Comparison of ENCODE assay signal across 30 cellular contexts in genomic region chr3:32326791-32327190, GRCh38.
"Had no signal": no experiment of that assay in that cellular context is flagged by ENCODE, and none has a peak within 500 bp of the region (broad histone marks: within the 10 kb centered on the region; RNA-seq: fewer than 3 reads in every experiment).

No MANE protein-coding gene starts in this region.

- ATAC-seq: activated naive CD4-positive, alpha-beta T cell treated with anti-CD3 and anti-CD28 coated beads, Interleukin-2, amount 50 U/mL, for 72 hours; activated T-cell treated with anti-CD3 and anti-CD28 coated beads, Interleukin-2, amount 50 U/mL, for 72 hours; effector memory CD8-positive, alpha-beta T cell; gastrocnemius medialis; heart left ventricle had no signal

- H3K4me3 ChIP-seq: esophagus muscularis mucosa, gastrocnemius medialis, heart left ventricle had no signal

- H3K4me1 ChIP-seq: esophagus muscularis mucosa, gastrocnemius medialis had no signal

- H3K27me3 Mint-ChIP-seq: activated CD4-positive, alpha-beta memory T cell treated with anti-CD3 and anti-CD28 coated beads, Interleukin-2, amount 10 ng/mL, durations not matched to agents 7 days and 5 days; activated CD4-positive, alpha-beta T cell treated with anti-CD3 and anti-CD28 coated beads, Interleukin-2, amount 10 ng/mL, durations not matched to agents 7 days and 5 days; activated naive CD4-positive, alpha-beta T cell treated with anti-CD3 and anti-CD28 coated beads, Interleukin-2, amount 10 ng/mL, durations not matched to agents 7 days and 5 days; activated T-cell treated with anti-CD3 and anti-CD28 coated beads, Interleukin-2, amount 50 U/mL, for 24 hours; effector memory CD8-positive, alpha-beta T cell had no signal

- H3K9me3 ChIP-seq: esophagus muscularis mucosa, gastrocnemius medialis, heart left ventricle had no signal

- H3K36me3 ChIP-seq: esophagus muscularis mucosa, gastrocnemius medialis, heart left ventricle had no signal

- DNase-seq: activated CD4-positive, alpha-beta memory T cell treated with anti-CD3 and anti-CD28 coated beads, Interleukin-2, amount 10 ng/mL, durations not matched to agents 7 days and 5 days; activated CD4-positive, alpha-beta T cell treated with anti-CD3 and anti-CD28 coated beads for 1 hour; activated CD4-positive, alpha-beta T cell treated with anti-CD3 and anti-CD28 coated beads for 4 hours; activated CD4-positive, alpha-beta T cell treated with anti-CD3 and anti-CD28 coated beads, Interleukin-2, amount 10 ng/mL, durations not matched to agents 7 days and 5 days; activated CD4-positive, alpha-beta T cell treated with anti-CD3 and anti-CD28 coated beads, Interleukin-2, amount 50 U/mL, for 4 hours; activated CD8-positive, alpha-beta memory T cell treated with anti-CD3 and anti-CD28 coated beads, Interleukin-2, amount 50 U/mL, for 48 hours; activated gamma-delta T cell; activated naive CD4-positive, alpha-beta T cell; activated naive CD4-positive, alpha-beta T cell treated with anti-CD3 and anti-CD28 coated beads, Interleukin-2, amount 10 ng/mL, durations not matched to agents 7 days and 5 days; activated naive CD8-positive, alpha-beta T cell treated with anti-CD3 and anti-CD28 coated beads, Interleukin-2, amount 10 ng/mL, durations not matched to agents 7 days and 5 days; activated T-cell treated with anti-CD3 and anti-CD28 coated beads for 4 hours; activated T-cell treated with anti-CD3 and anti-CD28 coated beads, Interleukin-2, amount 50 U/mL, for 24 hours; activated T-cell treated with anti-CD3 and anti-CD28 coated beads, Interleukin-2, amount 50 U/mL, for 72 hours; amniotic stem cell; anterior cingulate cortex; cortex of kidney; dermis blood vessel endothelial cell; effector CD4-positive, alpha-beta T cell; effector memory CD8-positive, alpha-beta T cell; erythroblast; gastrocnemius medialis; glutamatergic neuron; heart left ventricle; T-helper 9 cell had no signal

- H3K27ac ChIP-seq: esophagus muscularis mucosa, foreskin keratinocyte, gastrocnemius medialis, heart left ventricle, VCaP had no signal

- H3K36me3 Mint-ChIP-seq: activated naive CD4-positive, alpha-beta T cell treated with anti-CD3 and anti-CD28 coated beads, Interleukin-2, amount 10 ng/mL, durations not matched to agents 7 days and 5 days; activated naive CD8-positive, alpha-beta T cell treated with anti-CD3 and anti-CD28 coated beads, Interleukin-2, amount 10 ng/mL, durations not matched to agents 7 days and 5 days; WTC11 had no signal

- H3K27me3 ChIP-seq: esophagus muscularis mucosa, foreskin keratinocyte, gastrocnemius medialis, heart left ventricle had no signal

- H3K9me3 Mint-ChIP-seq: activated CD4-positive, alpha-beta memory T cell treated with anti-CD3 and anti-CD28 coated beads, Interleukin-2, amount 10 ng/mL, durations not matched to agents 7 days and 5 days; activated naive CD4-positive, alpha-beta T cell treated with anti-CD3 and anti-CD28 coated beads, Interleukin-2, amount 10 ng/mL, durations not matched to agents 7 days and 5 days; activated naive CD4-positive, alpha-beta T cell treated with anti-CD3 and anti-CD28 coated beads, Interleukin-2, amount 50 U/mL, for 72 hours; activated naive CD8-positive, alpha-beta T cell treated with anti-CD3 and anti-CD28 coated beads, Interleukin-2, amount 10 ng/mL, durations not matched to agents 7 days and 5 days; activated T-cell treated with anti-CD3 and anti-CD28 coated beads, Interleukin-2, amount 50 U/mL, for 24 hours; effector memory CD8-positive, alpha-beta T cell; T-helper 1 cell treated with Interleukin-12 subunit alpha and Interleukin-12 subunit beta and Interleukin-4 antibody, amounts not matched to agents 30 μg/mL and 1 μg/mL, for 36 hours; WTC11 had no signal

- H3K4me3 Mint-ChIP-seq: activated CD4-positive, alpha-beta memory T cell treated with anti-CD3 and anti-CD28 coated beads, Interleukin-2, amount 10 ng/mL, durations not matched to agents 7 days and 5 days; activated CD4-positive, alpha-beta T cell treated with anti-CD3 and anti-CD28 coated beads, Interleukin-2, amount 10 ng/mL, durations not matched to agents 7 days and 5 days; activated naive CD4-positive, alpha-beta T cell treated with anti-CD3 and anti-CD28 coated beads, Interleukin-2, amount 10 ng/mL, durations not matched to agents 7 days and 5 days; activated naive CD8-positive, alpha-beta T cell treated with anti-CD3 and anti-CD28 coated beads, Interleukin-2, amount 10 ng/mL, durations not matched to agents 7 days and 5 days; activated T-cell treated with anti-CD3 and anti-CD28 coated beads, Interleukin-2, amount 50 U/mL, for 24 hours; activated T-cell treated with anti-CD3 and anti-CD28 coated beads, Interleukin-2, amount 50 U/mL, for 72 hours; effector memory CD8-positive, alpha-beta T cell; T-helper 1 cell treated with Interleukin-12 subunit alpha and Interleukin-12 subunit beta and Interleukin-4 antibody, amounts not matched to agents 30 μg/mL and 1 μg/mL, for 36 hours; WTC11 had no signal

- H3K27ac Mint-ChIP-seq: activated CD4-positive, alpha-beta memory T cell treated with anti-CD3 and anti-CD28 coated beads, Interleukin-2, amount 10 ng/mL, durations not matched to agents 7 days and 5 days; activated CD4-positive, alpha-beta T cell treated with anti-CD3 and anti-CD28 coated beads, Interleukin-2, amount 10 ng/mL, durations not matched to agents 7 days and 5 days; activated naive CD4-positive, alpha-beta T cell treated with anti-CD3 and anti-CD28 coated beads, Interleukin-2, amount 10 ng/mL, durations not matched to agents 7 days and 5 days; activated naive CD4-positive, alpha-beta T cell treated with anti-CD3 and anti-CD28 coated beads, Interleukin-2, amount 50 U/mL, for 72 hours; activated naive CD8-positive, alpha-beta T cell treated with anti-CD3 and anti-CD28 coated beads, Interleukin-2, amount 10 ng/mL, durations not matched to agents 7 days and 5 days; activated T-cell treated with anti-CD3 and anti-CD28 coated beads, Interleukin-2, amount 50 U/mL, for 24 hours; activated T-cell treated with anti-CD3 and anti-CD28 coated beads, Interleukin-2, amount 50 U/mL, for 72 hours; effector memory CD8-positive, alpha-beta T cell; T-helper 1 cell treated with Interleukin-12 subunit alpha and Interleukin-12 subunit beta and Interleukin-4 antibody, amounts not matched to agents 30 μg/mL and 1 μg/mL, for 36 hours had no signal
